In the genomic region with DNA sequence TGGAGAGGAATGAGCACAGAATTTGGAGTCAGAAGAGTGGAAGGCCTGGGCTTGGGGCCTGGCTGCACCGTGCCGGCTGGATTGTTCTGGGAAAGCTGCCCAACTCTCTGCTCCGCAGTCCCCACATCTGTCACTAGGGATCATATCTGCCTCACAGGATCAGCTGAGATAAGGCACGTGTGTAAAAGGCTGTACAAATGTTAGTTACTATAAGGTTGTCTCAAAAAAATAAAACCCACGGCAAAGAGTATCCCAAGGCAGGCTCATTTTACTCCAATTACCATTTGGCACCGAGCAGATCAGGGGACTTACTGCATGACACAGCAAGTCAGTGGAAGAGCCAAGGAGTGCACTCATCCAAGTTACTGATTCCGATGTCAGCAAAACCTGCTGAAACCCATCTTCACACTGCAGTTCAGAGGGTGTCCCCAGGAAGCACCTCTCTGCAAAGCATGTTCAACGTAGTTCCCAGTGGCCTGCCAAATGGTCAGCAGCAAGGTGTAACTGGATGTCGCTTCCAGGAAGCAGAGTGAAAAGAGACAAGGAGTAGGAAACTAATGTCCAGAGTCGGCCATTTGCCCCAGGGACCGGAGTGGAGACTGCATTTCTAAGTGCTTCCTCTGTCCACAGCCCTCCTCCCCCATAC, we compare ENCODE assay signal across 9 cellular contexts. TPM values are rescaled to one million over a fixed set of nuclear protein-coding genes. Genes with fewer than 3 reads are reported as not detected.
DNase-seq lines count a peak whose midpoint lies in the region; ATAC-seq and TF ChIP-seq lines count a peak whose summit lies in the region.
"Had no signal": no experiment of that assay in that cellular context is flagged by ENCODE, and none has a peak within 500 bp of the region (broad histone marks: within the 10 kb centered on the region; RNA-seq: fewer than 3 reads in every experiment).

No MANE protein-coding gene starts in this region.

- H3K27ac Mint-ChIP-seq in H9, result peak overlapping the region in 1 of 3 experiments; percentile 55; a peak in 1 of 7 replicates

- TF ChIP-seq CTCF in H9 (conservative IDR thresholded peaks at IDR 0.05) (peak; percentile 53; the same call in 2 of the 3 replicates), RWPE1 (conservative IDR thresholded peaks at IDR 0.05; ENCODE audit: low read depth) (peak; percentile 22; the same call in 1 of the 2 replicates), fibroblast of mammary gland (conservative IDR thresholded peaks at IDR 0.05; ENCODE audit: control insufficient read depth, insufficient read depth, low read depth, low read length) (peak; percentile 26)

- H3K79me1 ChIP-seq in H9 (ENCODE audit: insufficient read depth, low read depth, low read length, poor library complexity, severe bottlenecking), result no peaks in the 10 kb centered on the region
- no peaks in the 10 kb centered on the region for H3K79me1 ChIP-seq in neuronal stem cell (ENCODE audit: low read depth, low read length)

- H3K14ac ChIP-seq in H9 (ENCODE audit: insufficient read depth, low read length) (0 out of 2 replicates have a peak overlapping the region, but pooled peaks have one; percentile 40), neuronal stem cell (ENCODE audit: low read length) (no peak overlapping the region)

- H2BK20ac ChIP-seq in H9 (ENCODE audit: low read depth, low read length, poor library complexity, severe bottlenecking), result no peak overlapping the region

- H3K23ac ChIP-seq in H9 (ENCODE audit: insufficient read length, low read depth, low read length) (no peak overlapping the region), neuronal stem cell (ENCODE audit: low read depth, low read length, poor library complexity) (no peak overlapping the region)

- H3K36me3 ChIP-seq in neuronal stem cell (replicated peaks in 1 of 2; ENCODE audit: control insufficient read depth in 2 of 2, insufficient read depth in 2 of 2, low read length in 2 of 2), result no peaks in the 10 kb centered on the region

- H3K4me1 Mint-ChIP-seq in H9, result peaks cover 12 to 19% of the 10 kb centered on the region in 2 experiments

- H2BK120ac ChIP-seq in H9 (ENCODE audit: low read depth, low read length, poor library complexity, severe bottlenecking), result no peak overlapping the region
- no peak overlapping the region for H2BK120ac ChIP-seq in neuronal stem cell (ENCODE audit: low read depth, low read length)

- POLR2A ChIA-PET in RWPE1 (lab: Yijun Ruan, JAX; ENCODE audit: low non-redundant PET), result no interaction called here

- H3K4me3 Mint-ChIP-seq in H9, result no peak overlapping the region

- no peak overlapping the region for H4K91ac ChIP-seq in H9 (ENCODE audit: insufficient read length, low read depth, low read length)
- H4K91ac ChIP-seq in neuronal stem cell (ENCODE audit: low read depth, low read length, poor library complexity), result no peak overlapping the region

- H3K27me3 ChIP-seq in H9 (ENCODE audit: insufficient read depth, low read length) (no peaks in the 10 kb centered on the region; the same call in 1 of the 2 replicates), neuronal stem cell (ENCODE audit: control insufficient read depth in 3 of 3, insufficient read depth in 3 of 3, low read depth in 1 of 3, low read length in 3 of 3) (peaks cover 0 to 2% (median 0%) of the 10 kb centered on the region in 3 experiments)

- no peaks in the 10 kb centered on the region for H3K9me3 Mint-ChIP-seq in H9

- no peak overlapping the region for H3K4me3 ChIP-seq in fibroblast of mammary gland (ENCODE audit: control insufficient read depth, low read depth, low read length)
- no peak overlapping the region for H3K4me3 ChIP-seq in neuronal stem cell (ENCODE audit: low read length in 2 of 2)

- peak overlapping the region; percentile 31 for H4K5ac ChIP-seq in H9 (ENCODE audit: insufficient read length, low read depth, low read length)

- H2BK15ac ChIP-seq in H9 (ENCODE audit: low read depth, low read length) (peak overlapping the region; percentile 60; the same call in 1 of the 2 replicates), neuronal stem cell (ENCODE audit: low read length) (no peak overlapping the region)

- peak; percentile 42 for DNase-seq in H9
- DNase-seq in RWPE1 (ENCODE audit: low spot score), result peak; percentile 14
- DNase-seq in fibroblast of mammary gland (ENCODE audit: low read depth), result peak; percentile 85
- DNase-seq in neuronal stem cell (ENCODE audit: low spot score), result no peak
- DNase-seq in activated CD4-positive, alpha-beta T cell treated with anti-CD3 and anti-CD28 coated beads, Interleukin-2, amount 50 U/mL, for 48 hours, result no peak
- no peak for DNase-seq in HK-2 (ENCODE audit: unreplicated experiment)
- DNase-seq in COR-L47 (lab: John Stamatoyannopoulos, UW), result no peak

- H3K36me3 Mint-ChIP-seq in H9 (ENCODE audit: insufficient read depth in 1 of 3, low read depth in 3 of 3), result 0 out of 7 replicates have a peak, but pooled peaks cover 0 to 1% (median 0%) of the 10 kb centered on the region in 3 experiments

- H3K27ac ChIP-seq in H9 (ENCODE audit: insufficient read length, low read depth, low read length) (peak overlapping the region; percentile 55), RWPE1 (peak overlapping the region; percentile 99), neuronal stem cell (replicated peaks; ENCODE audit: low read length) (no peak overlapping the region)

- H3K4ac ChIP-seq in H9 (ENCODE audit: low read depth, low read length) (no peak overlapping the region), neuronal stem cell (ENCODE audit: low read length) (no peak overlapping the region)

- H3K9ac ChIP-seq in H9 (ENCODE audit: extremely low read depth, insufficient read length, low read length) (no peak overlapping the region), neuronal stem cell (ENCODE audit: low read depth, low read length, poor library complexity) (no peak overlapping the region)

- peaks cover 3% of the 10 kb centered on the region for H4K20me1 ChIP-seq in H9 (ENCODE audit: control insufficient read depth, insufficient read depth, insufficient read length)

- no peak overlapping the region for H2BK12ac ChIP-seq in H9 (ENCODE audit: insufficient read length, low read depth, low read length)
- no peak overlapping the region for H2BK12ac ChIP-seq in neuronal stem cell (ENCODE audit: low read length)

- H3K9me3 ChIP-seq in H9 (ENCODE audit: control insufficient read depth, low read depth, low read length) (no peaks in the 10 kb centered on the region), neuronal stem cell (replicated peaks in 1 of 2; ENCODE audit: control insufficient read depth in 2 of 2, insufficient read depth in 1 of 2, low read depth in 1 of 2, low read length in 2 of 2) (no peaks in the 10 kb centered on the region)

- H2BK5ac ChIP-seq in H9 (ENCODE audit: insufficient read length, low read length) (no peak overlapping the region), neuronal stem cell (ENCODE audit: low read length) (no peak overlapping the region)

- WGBS in H9 (ENCODE audit: extremely low coverage, insufficient read length, low lambda C conversion rate), result no CpG with 5 or more reads among the region's 11 CpGs
- no CpG with 5 or more reads among the region's 11 CpGs for whole genome bisulfite sequencing in neuronal stem cell (ENCODE audit: extremely low coverage in 2 of 2, insufficient read length in 2 of 2, insufficient replicate concordance in 1 of 2), 2 donors

- ATAC-seq in HG02642 (IDR thresholded peaks at IDR 0.05; ENCODE audit: poor library complexity, unreplicated experiment), result no peak

- no peaks in the 10 kb centered on the region for H3K27me3 Mint-ChIP-seq in H9 (ENCODE audit: low read depth)

- no peaks in the 10 kb centered on the region for H3K79me2 ChIP-seq in H9 (ENCODE audit: insufficient read depth, low read length)

- peaks cover 5% of the 10 kb centered on the region for H3K23me2 ChIP-seq in H9 (ENCODE audit: insufficient read length, low read depth, low read length, poor library complexity, severe bottlenecking)

- H3K18ac ChIP-seq in H9 (ENCODE audit: insufficient read length, low read depth, low read length) (peak overlapping the region; percentile 7), neuronal stem cell (ENCODE audit: low read length) (no peak overlapping the region)

- H3T11ph ChIP-seq in H9 (ENCODE audit: low read length), result no peak overlapping the region

- CTCF ChIA-PET in RWPE1 (lab: Yijun Ruan, JAX), result no interaction called here

- H4K8ac ChIP-seq in H9 (replicated peaks; ENCODE audit: insufficient read length, low read depth, low read length), result peak overlapping the region; percentile 86
- no peak overlapping the region for H4K8ac ChIP-seq in neuronal stem cell (ENCODE audit: low read depth, low read length)

- H3K4me2 ChIP-seq in H9 (ENCODE audit: insufficient read depth, insufficient read length, low read length) (no peak overlapping the region), neuronal stem cell (ENCODE audit: insufficient read depth, low read length, poor library complexity, severe bottlenecking) (no peak overlapping the region)

- H3K4me1 ChIP-seq in H9 (ENCODE audit: insufficient read depth, low read length) (peaks cover 3% of the 10 kb centered on the region), neuronal stem cell (ENCODE audit: control insufficient read depth in 2 of 2, insufficient read depth in 1 of 2, low read depth in 1 of 2, low read length in 2 of 2) (peaks cover 2 to 5% of the 10 kb centered on the region in 2 donors)

- peak overlapping the region; percentile 63 for H3K56ac ChIP-seq in H9 (ENCODE audit: insufficient read length, low read depth, low read length)

- H2AK5ac ChIP-seq in H9 (ENCODE audit: insufficient read length, low read length) (no peak overlapping the region), neuronal stem cell (ENCODE audit: low read depth, low read length) (no peak overlapping the region)

- H2AFZ ChIP-seq in H9 (ENCODE audit: low read length) (no peak overlapping the region), neuronal stem cell (ENCODE audit: low read length) (peak overlapping the region; percentile 87)

RNA-seq across cellular contexts. Expression of gene MRTFA, which starts 18.1 kb away (rescaled TPM):
- total RNA-seq in H9 (2021), result 38.1 and 44.4 TPM in 2 replicates
- 19.7 TPM for polyA plus RNA-seq in neuronal stem cell (2013, experiment 1 of 2)
- polyA plus RNA-seq in neuronal stem cell (2013, experiment 2 of 2), result 18.6 TPM

RNA-seq across cellular contexts. Expression of gene MCHR1, which starts 24.6 kb away (rescaled TPM):
- 2.8 and 2.9 TPM in 2 replicates for total RNA-seq in H9 (2021)
- polyA plus RNA-seq in neuronal stem cell (2013, experiment 1 of 2), result 0.18 TPM
- 0.18 TPM for polyA plus RNA-seq in neuronal stem cell (2013, experiment 2 of 2)
- total RNA-seq: pulmonary artery endothelial cell had no signal

Comparison
In these comparisons a context has a peak if more than half of its experiments do, and no peak if none do; other contexts are left out.
1. DNase-seq: peak in H9 (single experiment), RWPE1 (single experiment) and fibroblast of mammary gland (single experiment); none in neuronal stem cell (single experiment), activated CD4-positive, alpha-beta T cell treated with anti-CD3 and anti-CD28 coated beads, Interleukin-2, amount 50 U/mL, for 48 hours (0 of 2), HK-2 (single experiment) and COR-L47 (single experiment).
2. Peak in every context shown above with its lines, with median percentiles within 50 percentile points of each other: CTCF ChIP-seq.